Comparison of ENCODE assay signal across 5 cellular contexts in genomic region chr13:19560672-19561071, GRCh38. TPM values are rescaled to one million over a fixed set of nuclear protein-coding genes. Genes with fewer than 3 reads are reported as not detected.
"Had no signal": no experiment of that assay in that cellular context is flagged by ENCODE, and none has a peak within 500 bp of the region (broad histone marks: within the 10 kb centered on the region; RNA-seq: fewer than 3 reads in every experiment).

No MANE protein-coding gene starts in this region.

RNA-seq across cellular contexts. Expression of gene TPTE2, which starts 0.7 kb away (rescaled TPM):
- total RNA-seq: HT-29, HT1080, IMR-90, K562 had no signal
- polyA plus RNA-seq: IgD-negative memory B cell, IMR-90, K562 had no signal
